21 cellular contexts compared by ENCODE assay signal in the genomic region with DNA sequence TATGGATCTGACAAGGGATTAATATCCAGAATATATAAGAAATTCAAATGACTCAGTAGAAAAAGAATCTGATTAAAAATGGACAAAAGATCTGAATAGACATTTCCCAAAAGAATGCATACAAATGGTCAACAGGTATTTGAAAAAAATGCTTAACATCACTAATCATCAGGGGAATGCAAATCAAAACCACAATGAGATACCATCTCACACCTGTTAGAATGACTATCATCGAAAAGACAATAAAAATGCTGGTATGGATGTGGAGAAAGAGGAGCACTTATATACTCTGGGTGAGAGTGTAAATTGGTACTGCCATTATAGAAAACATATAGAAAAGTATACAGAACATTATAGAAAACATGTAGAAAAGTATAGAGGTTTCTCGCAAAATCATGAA. TPM values are rescaled to one million over a fixed set of nuclear protein-coding genes. Genes with fewer than 3 reads are reported as not detected.
DNase-seq lines count a peak whose midpoint lies in the region; ATAC-seq and TF ChIP-seq lines count a peak whose summit lies in the region.
"Had no signal": no experiment of that assay in that cellular context is flagged by ENCODE, and none has a peak within 500 bp of the region (broad histone marks: within the 10 kb centered on the region; RNA-seq: fewer than 3 reads in every experiment).

No MANE protein-coding gene starts in this region.

- H3K27ac ChIP-seq in PC-3 (ENCODE audit: low read length), result no peak overlapping the region
- H3K27ac ChIP-seq in foreskin keratinocyte, result no peak overlapping the region
- H3K27ac ChIP-seq: BLaER1 treated with 17β-estradiol and CSF1 and Interleukin-3, amounts not matched to agents 10 nM and 100 nM had no signal

- H3K4me1 ChIP-seq in Loucy (ENCODE audit: insufficient read depth, low read length, poor library complexity, severe bottlenecking) (peaks cover 24% of the 10 kb centered on the region), PC-3 (ENCODE audit: insufficient read depth, low read length) (no peaks in the 10 kb centered on the region), foreskin keratinocyte (no peaks in the 10 kb centered on the region)
- H3K4me1 ChIP-seq: BE2C, HAP-1 had no signal

- BruUV-seq in PC-3 (replicated peaks; lab: Mats Ljungman, UMichigan), result no TSS peak

- H2AFZ ChIP-seq in Loucy (ENCODE audit: low read length) (no peak overlapping the region), PC-3 (ENCODE audit: low read length) (no peak overlapping the region)

- H3K4me3 ChIP-seq in Loucy (ENCODE audit: low read length, poor library complexity, severe bottlenecking) (no peak overlapping the region), PC-3 (ENCODE audit: low read length) (no peak overlapping the region)
- H3K4me3 ChIP-seq: BLaER1 treated with 17β-estradiol and CSF1 and Interleukin-3, amounts not matched to agents 10 nM and 100 nM; GM12878; HAP-1 had no signal

- TF ChIP-seq CTCF in Loucy (conservative IDR thresholded peaks at IDR 0.05; ENCODE audit: low read length) (no peak), PC-3 (conservative IDR thresholded peaks at IDR 0.05; ENCODE audit: low read depth, low read length) (no peak), foreskin keratinocyte (conservative IDR thresholded peaks at IDR 0.05) (no peak), GM20000 (IDR thresholded peaks at IDR 0.05; ENCODE audit: extremely low read depth, missing control alignments) (no peak)

- CTCF ChIA-PET in PC-3 (lab: Charles Lee), result no interaction called here

- peak; percentile 7 for DNase-seq in PC-3
- peak; percentile 43 to 67 for DNase-seq in foreskin keratinocyte
- no peak for DNase-seq in GM20000 (ENCODE audit: low spot score)
- no peak for DNase-seq in nucleus accumbens (lab: John Stamatoyannopoulos, UW)
- DNase-seq: AML-193; BE2C; CD4-positive, alpha-beta T cell; CD8-positive, alpha-beta memory T cell; DMS 273 treated with DMSO at 0.1 percent for 48 hours; DMS79; EL; GDM1; GOT3; HFFc6 had no signal

- peak overlapping the region; percentile 3 for H3K4me2 ChIP-seq in Loucy (ENCODE audit: low read depth, low read length, poor library complexity, severe bottlenecking)
- H3K4me2 ChIP-seq in PC-3 (ENCODE audit: low read length), result no peak overlapping the region
- H3K4me2 ChIP-seq: BLaER1 treated with 17β-estradiol and CSF1 and Interleukin-3, amounts not matched to agents 10 nM and 100 nM had no signal

- H3K9ac ChIP-seq in Loucy (ENCODE audit: low read depth, low read length, poor library complexity, severe bottlenecking) (no peak overlapping the region), PC-3 (ENCODE audit: low read length) (no peak overlapping the region)
- H3K9ac ChIP-seq: BLaER1 treated with 17β-estradiol and CSF1 and Interleukin-3, amounts not matched to agents 10 nM and 100 nM had no signal

- POLR2A ChIA-PET in PC-3 (lab: Charles Lee; ENCODE audit: unreplicated experiment), result no interaction called here

- ATAC-seq in PC-3 (no peak), foreskin keratinocyte (no peak), HG03521 (IDR thresholded peaks at IDR 0.05; ENCODE audit: unreplicated experiment) (no peak)
- ATAC-seq: GM12878 had no signal

- H3K9me2 ChIP-seq in Loucy (replicated peaks; ENCODE audit: low read depth, low read length) (no peaks in the 10 kb centered on the region), PC-3 (replicated peaks; ENCODE audit: low read length) (no peaks in the 10 kb centered on the region)

- no peaks in the 10 kb centered on the region for H3K36me3 ChIP-seq in Loucy (ENCODE audit: insufficient read depth, low read length)
- no peaks in the 10 kb centered on the region for H3K36me3 ChIP-seq in PC-3 (ENCODE audit: low read depth, low read length)
- H3K36me3 ChIP-seq: BE2C; BLaER1 treated with 17β-estradiol and CSF1 and Interleukin-3, amounts not matched to agents 10 nM and 100 nM; HAP-1 had no signal

- H3F3A ChIP-seq in Loucy (ENCODE audit: low read depth) (no peaks in the 10 kb centered on the region), PC-3 (ENCODE audit: low read length, unreplicated experiment) (no peaks in the 10 kb centered on the region)

- no peaks in the 10 kb centered on the region for H3K79me2 ChIP-seq in Loucy (ENCODE audit: insufficient read depth, low read length)
- no peaks in the 10 kb centered on the region for H3K79me2 ChIP-seq in PC-3 (ENCODE audit: low read length)

- H4K20me1 ChIP-seq in Loucy (ENCODE audit: insufficient read depth, low read length, poor library complexity, severe bottlenecking) (no peaks in the 10 kb centered on the region), PC-3 (ENCODE audit: low read length) (no peaks in the 10 kb centered on the region)
- H4K20me1 ChIP-seq: BLaER1 treated with 17β-estradiol and CSF1 and Interleukin-3, amounts not matched to agents 10 nM and 100 nM had no signal

- H3K27me3 ChIP-seq in Loucy (ENCODE audit: insufficient read depth, low read length, poor library complexity, severe bottlenecking) (no peaks in the 10 kb centered on the region), PC-3 (ENCODE audit: low read length) (no peaks in the 10 kb centered on the region), foreskin keratinocyte (no peaks in the 10 kb centered on the region)
- H3K27me3 ChIP-seq: BE2C; BLaER1 treated with 17β-estradiol and CSF1 and Interleukin-3, amounts not matched to agents 10 nM and 100 nM had no signal

- intact Hi-C loops in PC-3 (cut with micrococcal nuclease), result no loop called here

- H3K9me3 ChIP-seq in Loucy (ENCODE audit: insufficient read depth, low read depth, low read length) (peaks cover 10% of the 10 kb centered on the region; the same call in 1 of the 2 replicates), PC-3 (ENCODE audit: low read length) (no peaks in the 10 kb centered on the region)
- H3K9me3 ChIP-seq: HAP-1 had no signal

RNA-seq across cellular contexts. Expression of a gene that starts 16.4 kb away (rescaled TPM):
- total RNA-seq in PC-3 (2014; rRNA removed) (not detected in 2 replicates), foreskin keratinocyte (31.1 and 32.4 TPM in 2 replicates)
- polyA plus RNA-seq in foreskin keratinocyte, result 34.3 and 36.2 TPM in 2 replicates
- total RNA-seq: A172; CD4-positive, alpha-beta T cell; CD8-positive, alpha-beta memory T cell; GM12878; HFFc6 had no signal
- polyA plus RNA-seq: CD14-positive monocyte; CD8-positive, alpha-beta memory T cell; GM12878 had no signal

Comparison
In these comparisons a context has a peak if more than half of its experiments do, and no peak if none do; other contexts are left out.
1. DNase-seq: peak in PC-3 (single experiment) and foreskin keratinocyte (2 of 2); none in GM20000 (single experiment) and nucleus accumbens (0 of 56).
2. RNA of a gene that starts 16.4 kb away (total RNA-seq): 31.1 to 32.4 TPM in foreskin keratinocyte; not detected in PC-3; every median in the first group is over 10 times any median in the second.